In the genomic region with DNA sequence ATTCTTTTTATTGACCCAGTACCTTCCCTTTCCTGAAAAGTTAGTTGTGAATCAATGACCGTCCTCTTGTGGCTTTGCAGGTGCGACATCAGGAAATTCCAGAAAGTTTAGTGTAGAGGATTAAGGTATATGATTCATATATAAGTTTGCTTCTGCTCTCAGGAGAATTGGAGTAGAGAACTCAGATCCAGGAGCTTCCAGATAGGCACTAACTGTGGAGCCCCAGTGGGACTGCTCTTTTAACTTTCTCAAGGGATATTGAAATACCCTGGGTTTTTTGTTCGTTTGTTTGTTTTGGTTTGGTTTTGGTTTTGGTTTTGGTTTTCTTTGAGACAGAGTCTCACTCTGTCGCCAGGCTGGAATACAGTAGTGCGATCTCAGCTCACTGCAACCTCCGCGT, we compare ENCODE assay signal across 1 cellular context.
TF ChIP-seq lines count a peak whose summit lies in the region.

No MANE protein-coding gene starts in this region.

TF ChIP-seq in GM12878, 131 proteins besides CTCF, POLR2A, EP300 and RAD21:
- no peak for TF ChIP-seq ZNF622 (IDR thresholded peaks at IDR 0.05)
- TF ChIP-seq POLR2AphosphoS5 (IDR thresholded peaks at IDR 0.05; ENCODE audit: low read length), result no peak
- TF ChIP-seq, protein P1, sequence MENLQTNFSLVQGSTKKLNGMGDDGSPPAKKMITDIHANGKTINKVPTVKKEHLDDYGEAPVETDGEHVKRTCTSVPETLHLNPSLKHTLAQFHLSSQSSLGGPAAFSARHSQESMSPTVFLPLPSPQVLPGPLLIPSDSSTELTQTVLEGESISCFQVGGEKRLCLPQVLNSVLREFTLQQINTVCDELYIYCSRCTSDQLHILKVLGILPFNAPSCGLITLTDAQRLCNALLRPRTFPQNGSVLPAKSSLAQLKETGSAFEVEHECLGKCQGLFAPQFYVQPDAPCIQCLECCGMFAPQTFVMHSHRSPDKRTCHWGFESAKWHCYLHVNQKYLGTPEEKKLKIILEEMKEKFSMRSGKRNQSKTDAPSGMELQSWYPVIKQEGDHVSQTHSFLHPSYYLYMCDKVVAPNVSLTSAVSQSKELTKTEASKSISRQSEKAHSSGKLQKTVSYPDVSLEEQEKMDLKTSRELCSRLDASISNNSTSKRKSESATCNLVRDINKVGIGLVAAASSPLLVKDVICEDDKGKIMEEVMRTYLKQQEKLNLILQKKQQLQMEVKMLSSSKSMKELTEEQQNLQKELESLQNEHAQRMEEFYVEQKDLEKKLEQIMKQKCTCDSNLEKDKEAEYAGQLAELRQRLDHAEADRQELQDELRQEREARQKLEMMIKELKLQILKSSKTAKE (IDR thresholded peaks at IDR 0.05; ENCODE audit: low read depth, poor library complexity, severe bottlenecking), result no peak
- no peak for TF ChIP-seq CHD1 (IDR thresholded peaks at IDR 0.05; ENCODE audit: low read depth, low read length)
